ENCODE assay signal across 12 cellular contexts in the genomic region with DNA sequence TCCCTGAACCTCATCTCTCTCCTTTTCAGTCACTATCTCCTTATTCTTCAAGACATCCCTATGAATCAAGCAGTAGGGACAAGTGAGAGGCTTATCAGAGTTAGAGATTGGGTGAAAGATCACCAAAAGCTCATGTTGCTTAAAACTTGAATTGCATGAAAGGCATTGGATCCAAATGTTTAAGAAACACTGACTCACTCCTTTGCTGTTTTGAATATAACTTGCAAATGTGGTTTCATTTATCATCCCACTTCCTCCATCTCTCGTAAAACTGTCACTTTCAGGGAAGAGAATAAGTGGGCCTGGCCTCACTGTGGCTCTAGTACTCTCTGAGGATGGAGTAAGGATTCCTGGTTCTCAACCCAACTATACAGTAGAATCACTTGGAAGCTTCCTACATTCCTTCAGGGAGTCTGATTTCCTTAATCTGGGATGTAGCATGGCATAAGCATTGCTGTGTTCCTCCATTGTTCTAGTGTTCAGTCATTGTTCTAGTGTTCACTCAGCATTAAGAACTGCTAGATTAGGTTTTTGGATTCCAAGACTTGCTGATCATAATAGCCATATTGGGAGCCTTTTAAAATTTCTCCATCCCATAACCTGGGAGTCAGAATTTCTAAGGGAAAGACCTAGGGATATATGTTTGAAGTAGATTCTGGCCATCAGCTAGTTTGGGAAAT.
DNase-seq lines count a peak whose midpoint lies in the region; ATAC-seq and TF ChIP-seq lines count a peak whose summit lies in the region.
"Had no signal": no experiment of that assay in that cellular context is flagged by ENCODE, and none has a peak within 500 bp of the region (broad histone marks: within the 10 kb centered on the region; RNA-seq: fewer than 3 reads in every experiment).

No MANE protein-coding gene starts in this region.

- H3K27ac ChIP-seq in heart left ventricle (no peak overlapping the region), breast epithelium (no peak overlapping the region)
- H3K27ac ChIP-seq: psoas muscle, RWPE1 had no signal

- intact Hi-C loops in heart left ventricle (cut with DNase I), result no loop called here
- intact Hi-C loops in breast epithelium (cut with DNase I; ENCODE audit: low total_unique reads), result no loop called here

- in situ Hi-C loops in astrocyte of the cerebellum (cut with HindIII; ENCODE audit: low sequenced_read_pairs), result no loop called here

- H3K9me3 Mint-ChIP-seq in activated CD4-positive, alpha-beta memory T cell treated with anti-CD3 and anti-CD28 coated beads, Interleukin-2, amount 10 ng/mL, durations not matched to agents 7 days and 5 days, result no peaks in the 10 kb centered on the region

- POLR2A ChIA-PET in activated CD4-positive, alpha-beta memory T cell treated with anti-CD3 and anti-CD28 coated beads, Interleukin-2, amount 10 ng/mL, durations not matched to agents 7 days and 5 days (lab: Charles Lee), result no interaction called here

- H3K27ac Mint-ChIP-seq in activated CD4-positive, alpha-beta memory T cell treated with anti-CD3 and anti-CD28 coated beads, Interleukin-2, amount 10 ng/mL, durations not matched to agents 7 days and 5 days, result no peak overlapping the region

- CTCF ChIA-PET in activated CD4-positive, alpha-beta memory T cell treated with anti-CD3 and anti-CD28 coated beads, Interleukin-2, amount 10 ng/mL, durations not matched to agents 7 days and 5 days (lab: Charles Lee), result no interaction called here

- peaks cover 1% of the 10 kb centered on the region for H3K27me3 Mint-ChIP-seq in activated CD4-positive, alpha-beta memory T cell treated with anti-CD3 and anti-CD28 coated beads, Interleukin-2, amount 10 ng/mL, durations not matched to agents 7 days and 5 days

- H3K36me3 ChIP-seq in heart left ventricle (no peaks in the 10 kb centered on the region), breast epithelium (no peaks in the 10 kb centered on the region)

- DNase-seq in stimulated activated CD4-positive, alpha-beta T cell treated with anti-CD3 and anti-CD28 coated beads, Interleukin-15, amount 100 ng/mL, for 24 hours, result peak; percentile 3
- DNase-seq in stimulated activated CD4-positive, alpha-beta T cell treated with anti-CD3 and anti-CD28 coated beads, Interleukin-2, amount 100 ng/mL, for 24 hours, result no peak
- peak; percentile 99 for DNase-seq in NOMO-1 treated with DMSO at 0.1 percent for 48 hours (lab: John Stamatoyannopoulos, UW; ENCODE audit: unreplicated experiment)
- DNase-seq in astrocyte of the cerebellum (ENCODE audit: low read depth), result peak; percentile 24
- DNase-seq in heart left ventricle, result no peak
- no peak for DNase-seq in LoVo (ENCODE audit: low spot score)
- no peak for DNase-seq in activated CD4-positive, alpha-beta memory T cell treated with anti-CD3 and anti-CD28 coated beads, Interleukin-2, amount 10 ng/mL, durations not matched to agents 7 days and 5 days
- no peak for DNase-seq in breast epithelium (ENCODE audit: low spot score in 2 of 2)
- DNase-seq: NCI-H1436 treated with DMSO at 0.1 percent for 48 hours, psoas muscle had no signal

- 65 to 79% (median 71%) methylated on average over 1 of the region's 1 CpG for WGBS in heart left ventricle, 4 donors

- no peaks in the 10 kb centered on the region for H3K9me3 ChIP-seq in heart left ventricle
- no peaks in the 10 kb centered on the region for H3K9me3 ChIP-seq in breast epithelium
- H3K9me3 ChIP-seq: psoas muscle had no signal

- TF ChIP-seq POLR2A in heart left ventricle (IDR thresholded peaks at IDR 0.05), result no peak
- TF ChIP-seq POLR2A in breast epithelium (IDR thresholded peaks at IDR 0.05), result no peak

- H3K4me1 ChIP-seq in heart left ventricle, result peaks cover 0 to 15% (median 6%) of the 10 kb centered on the region in 12 donors
- H3K4me1 ChIP-seq in breast epithelium, result no peaks in the 10 kb centered on the region
- H3K4me1 ChIP-seq: psoas muscle had no signal

- no peak for ATAC-seq in heart left ventricle
- ATAC-seq: psoas muscle had no signal

- H3K4me3 Mint-ChIP-seq in activated CD4-positive, alpha-beta memory T cell treated with anti-CD3 and anti-CD28 coated beads, Interleukin-2, amount 10 ng/mL, durations not matched to agents 7 days and 5 days, result no peak overlapping the region

- H3K36me3 Mint-ChIP-seq in activated CD4-positive, alpha-beta memory T cell treated with anti-CD3 and anti-CD28 coated beads, Interleukin-2, amount 10 ng/mL, durations not matched to agents 7 days and 5 days (ENCODE audit: low read depth), result no peaks in the 10 kb centered on the region

- peaks cover 9% of the 10 kb centered on the region for H3K4me1 Mint-ChIP-seq in activated CD4-positive, alpha-beta memory T cell treated with anti-CD3 and anti-CD28 coated beads, Interleukin-2, amount 10 ng/mL, durations not matched to agents 7 days and 5 days

- H3K27me3 ChIP-seq in heart left ventricle (no peaks in the 10 kb centered on the region), breast epithelium (no peaks in the 10 kb centered on the region)

- H3K4me3 ChIP-seq in astrocyte of the cerebellum (ENCODE audit: low read depth, low read length) (no peak overlapping the region), heart left ventricle (no peak overlapping the region), breast epithelium (no peak overlapping the region)
- H3K4me3 ChIP-seq: lung, psoas muscle had no signal

- TF ChIP-seq CTCF in astrocyte of the cerebellum (IDR thresholded peaks at IDR 0.05; ENCODE audit: low read depth, low read length, missing control alignments), result no peak
- no peak for TF ChIP-seq CTCF in heart left ventricle (IDR thresholded peaks at IDR 0.05)
- no peak for TF ChIP-seq CTCF in breast epithelium (IDR thresholded peaks at IDR 0.05)

Comparison
In these comparisons a context has a peak if more than half of its experiments do, and no peak if none do; other contexts are left out.
1. DNase-seq: peak in stimulated activated CD4-positive, alpha-beta T cell treated with anti-CD3 and anti-CD28 coated beads, Interleukin-15, amount 100 ng/mL, for 24 hours (single experiment), NOMO-1 treated with DMSO at 0.1 percent for 48 hours (single experiment) and astrocyte of the cerebellum (single experiment); none in stimulated activated CD4-positive, alpha-beta T cell treated with anti-CD3 and anti-CD28 coated beads, Interleukin-2, amount 100 ng/mL, for 24 hours (0 of 2), heart left ventricle (0 of 5), LoVo (single experiment), activated CD4-positive, alpha-beta memory T cell treated with anti-CD3 and anti-CD28 coated beads, Interleukin-2, amount 10 ng/mL, durations not matched to agents 7 days and 5 days (single experiment) and breast epithelium (0 of 2).